ENCODE assay signal across 8 cellular contexts in the genomic region with DNA sequence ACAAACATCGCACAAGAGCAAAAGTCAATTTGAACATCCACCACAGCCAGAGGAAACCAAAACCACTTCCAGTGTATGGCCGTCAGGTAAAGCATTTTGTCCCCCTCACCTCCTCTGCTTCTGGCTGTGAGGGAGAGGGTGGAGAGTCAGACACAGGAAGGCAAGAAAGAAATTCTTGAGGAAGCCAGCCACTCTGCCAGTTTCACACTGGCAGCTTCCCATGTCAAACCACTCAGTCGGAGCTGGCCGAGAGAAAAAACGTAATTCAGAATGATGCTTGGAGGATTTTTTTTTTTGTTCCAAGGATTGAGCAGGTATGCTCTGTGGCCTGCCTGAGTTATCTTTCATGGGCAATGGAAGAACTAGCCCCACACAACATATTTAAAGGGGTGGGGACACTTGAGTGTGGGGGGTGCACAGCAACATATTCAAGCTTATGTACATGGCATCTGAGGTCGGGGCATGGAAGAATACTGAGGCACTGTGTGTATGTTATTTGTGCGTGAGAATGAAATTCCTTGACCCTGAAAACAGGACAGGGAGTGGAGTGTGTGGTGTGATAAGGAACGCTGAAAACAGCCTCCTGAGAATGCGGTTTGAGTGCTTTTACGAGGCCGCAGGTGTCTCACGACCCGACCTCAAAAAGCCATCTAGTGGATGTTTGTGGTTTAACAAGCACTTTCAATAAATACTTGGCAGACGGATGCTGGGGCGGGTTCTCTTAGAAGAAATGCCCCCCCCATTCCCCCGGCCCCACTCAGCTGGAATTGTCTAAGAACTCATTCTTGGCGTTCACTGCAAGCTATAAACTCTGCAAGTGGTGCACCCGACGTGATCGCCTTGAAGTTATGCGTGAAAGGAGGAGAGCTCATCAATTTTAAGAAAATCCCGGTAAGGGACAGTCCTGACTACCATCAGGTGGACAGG. TPM values are rescaled to one million over a fixed set of nuclear protein-coding genes. Genes with fewer than 3 reads are reported as not detected.
DNase-seq lines count a peak whose midpoint lies in the region; ATAC-seq, FAIRE-seq and TF ChIP-seq lines count a peak whose summit lies in the region.

No MANE protein-coding gene starts in this region.

- peak overlapping the region; percentile 80 for H3K4me3 Mint-ChIP-seq in activated B cell treated with CpG ODN at 0.5 μM for 24 hours

- no peaks in the 10 kb centered on the region for H3K36me3 ChIP-seq in BLaER1 treated with 17β-estradiol and CSF1 and Interleukin-3, amounts not matched to agents 10 nM and 100 nM
- H3K36me3 ChIP-seq in H7 (replicated peaks; ENCODE audit: control insufficient read depth, insufficient read depth, low read length): no peaks in the 10 kb centered on the region
- H3K36me3 ChIP-seq in HepG2 (replicated peaks in 1 of 2; ENCODE audit: control insufficient read depth in 1 of 2, insufficient read depth in 2 of 2, low read length in 2 of 2): no peaks in the 10 kb centered on the region

- TF ChIP-seq POLR2A in HepG2 (IDR thresholded peaks at IDR 0.05; ENCODE audit: insufficient read depth in 1 of 2, low read depth in 2 of 2, low read length in 2 of 2): no peak

- no peaks in the 10 kb centered on the region for H3K79me2 ChIP-seq in HepG2 (ENCODE audit: insufficient read depth, low read length)

- in situ Hi-C loops in HepG2 (cut with HindIII; ENCODE audit: extremely low pct_ligation_motif_present, low pct_unique_long_range_greater_than_20kb): no loop called here

- H3K9me3 Mint-ChIP-seq in activated B cell treated with CpG ODN at 0.5 μM for 24 hours: no peaks in the 10 kb centered on the region

- no peak overlapping the region for H2AFZ ChIP-seq in HepG2 (ENCODE audit: low read length)

- TF ChIP-seq EP300 in HepG2 (IDR thresholded peaks at IDR 0.05; ENCODE audit: low read depth in 2 of 2, low read length in 2 of 2) (no peak), HepG2 (CRISPR knock-in tag; IDR thresholded peaks at IDR 0.05; ENCODE audit: borderline replicate concordance) (no peak)

- no peak for FAIRE-seq in HepG2 (lab: Jason Lieb, UNC)

- H3K36me3 Mint-ChIP-seq in activated B cell treated with CpG ODN at 0.5 μM for 24 hours (ENCODE audit: low read depth): no peaks in the 10 kb centered on the region

- no peaks in the 10 kb centered on the region for H3K27me3 Mint-ChIP-seq in activated B cell treated with CpG ODN at 0.5 μM for 24 hours

- POLR2A ChIA-PET in activated B cell treated with CpG ODN at 0.5 μM for 24 hours (lab: Charles Lee): interaction anchor here (0.5 to 5.3 kb wide), 18 partner anchors 10 to 224 kb away, joined by 3 to 102 read pairs (median 6); a partner anchor contains a TSS
- POLR2A ChIA-PET in HepG2 (lab: Yijun Ruan, JAX): interaction anchor here (1.2 to 2.1 kb wide), 3 partner anchors 27 to 95 kb away, joined by 4 read pairs; a partner anchor contains a TSS

- ATAC-seq in activated B cell treated with CpG ODN at 0.5 μM for 24 hours (ENCODE audit: low read depth) (peak; percentile 35), HepG2 (peak; percentile 61), HG03159 (IDR thresholded peaks at IDR 0.05; ENCODE audit: unreplicated experiment) (no peak)

- DNase-seq in H7: peak; percentile 70
- DNase-seq in NCI-H2227 treated with DMSO at 0.1 percent for 48 hours (lab: John Stamatoyannopoulos, UW): peak; percentile 54
- peak; percentile 31 for DNase-seq in activated B cell treated with CpG ODN at 0.5 μM for 24 hours
- peak; percentile 70 for DNase-seq in cerebellum (ENCODE audit: low spot score)
- DNase-seq in HepG2 (ENCODE audit: low spot score): peak; percentile 69
- peak; percentile 29 to 42 (median 34) for DNase-seq in stimulated activated CD4-positive, alpha-beta T cell treated with anti-CD3 and anti-CD28 coated beads, TNF-alpha, amount 100 ng/mL, for 1 hour (ENCODE audit: low read depth in 3 of 3, low spot score in 1 of 3)

- peak overlapping the region; percentile 54 to 83 (median 79) for H3K4me2 ChIP-seq in BLaER1 treated with 17β-estradiol and CSF1 and Interleukin-3, amounts not matched to agents 10 nM and 100 nM
- H3K4me2 ChIP-seq in HepG2 (ENCODE audit: low read depth, low read length): peak overlapping the region; percentile 56

- intact Hi-C loops in activated B cell treated with CpG ODN at 0.5 μM for 24 hours (cut with micrococcal nuclease): loop anchor here (1.0 kb wide), 5 partner anchors 22 to 68 kb away; a partner anchor contains a TSS
- intact Hi-C loops in HepG2 (cut with micrococcal nuclease; ENCODE audit: unreplicated experiment): loop anchor here (1.0 kb wide), 2 partner anchors 33 to 65 kb away; no protein-coding TSS in a partner anchor

- peaks cover 6 to 24% (median 20%) of the 10 kb centered on the region in 10 experiments; a peak in 18 of 20 replicates for H3K4me1 ChIP-seq in BLaER1 treated with 17β-estradiol and CSF1 and Interleukin-3, amounts not matched to agents 10 nM and 100 nM
- H3K4me1 ChIP-seq in HepG2 (ENCODE audit: insufficient read depth, low read length): peaks cover 5% of the 10 kb centered on the region; the same call in 1 of the 2 replicates

- H3K4me1 Mint-ChIP-seq in activated B cell treated with CpG ODN at 0.5 μM for 24 hours: peaks cover 35% of the 10 kb centered on the region

- no peak overlapping the region for H3K27ac ChIP-seq in BLaER1 treated with 17β-estradiol and CSF1 and Interleukin-3, amounts not matched to agents 10 nM and 100 nM
- no peak overlapping the region for H3K27ac ChIP-seq in HepG2 (ENCODE audit: extremely low read length, insufficient read depth, low read length)

- no peak for TF ChIP-seq CTCF in activated B cell treated with CpG ODN at 0.5 μM for 24 hours (IDR thresholded peaks at IDR 0.05)
- TF ChIP-seq CTCF in HepG2 (CRISPR knock-in tag; IDR thresholded peaks at IDR 0.05): peak; percentile 83

- H3K27me3 ChIP-seq in BLaER1 treated with 17β-estradiol and CSF1 and Interleukin-3, amounts not matched to agents 10 nM and 100 nM: no peaks in the 10 kb centered on the region
- H3K27me3 ChIP-seq in H7 (ENCODE audit: control insufficient read depth, insufficient read depth, low read length): no peaks in the 10 kb centered on the region
- peaks cover 0 to 40% of the 10 kb centered on the region in 2 experiments; a peak in 2 of 5 replicates for H3K27me3 ChIP-seq in HepG2 (ENCODE audit: control insufficient read depth in 1 of 2, insufficient read depth in 2 of 2, low read length in 2 of 2)

- H3K9ac ChIP-seq in BLaER1 treated with 17β-estradiol and CSF1 and Interleukin-3, amounts not matched to agents 10 nM and 100 nM: peak overlapping the region in 2 of 11 experiments; percentile 0 to 20; a peak in 2 of 22 replicates
- H3K9ac ChIP-seq in HepG2 (ENCODE audit: insufficient read depth, low read depth, low read length): no peak overlapping the region

- CTCF ChIA-PET in activated B cell treated with CpG ODN at 0.5 μM for 24 hours (lab: Charles Lee): interaction anchor here (0.8 to 2.6 kb wide), 13 partner anchors 13 to 184 kb away, joined by 3 to 19 read pairs (median 6); a partner anchor contains a TSS
- CTCF ChIA-PET in HepG2 (lab: Yijun Ruan, JAX; ENCODE audit: low intra/inter-chr PET ratio, low total read pairs): interaction anchor here (0.8 to 3.7 kb wide), 2 partner anchors 45 to 64 kb away, joined by 3 to 37 read pairs; no protein-coding TSS in a partner anchor

- peak overlapping the region; percentile 92 for H3K27ac Mint-ChIP-seq in activated B cell treated with CpG ODN at 0.5 μM for 24 hours

- no peaks in the 10 kb centered on the region for H3K9me3 ChIP-seq in BLaER1 treated with 17β-estradiol and CSF1 and Interleukin-3, amounts not matched to agents 10 nM and 100 nM (replicated peaks in 1 of 11)
- no peaks in the 10 kb centered on the region for H3K9me3 ChIP-seq in HepG2 (ENCODE audit: low read length)

- peak; percentile 59; the same call in 1 of the 2 replicates for TF ChIP-seq RAD21 in HepG2 (CRISPR knock-in tag; IDR thresholded peaks at IDR 0.05)

- no TSS peak for BruUV-seq in HepG2 (replicated peaks; lab: Mats Ljungman, UMichigan)

- no peaks in the 10 kb centered on the region for H4K20me1 ChIP-seq in BLaER1 treated with 17β-estradiol and CSF1 and Interleukin-3, amounts not matched to agents 10 nM and 100 nM
- H4K20me1 ChIP-seq in HepG2 (ENCODE audit: insufficient read depth, low read length): no peaks in the 10 kb centered on the region

- WGBS in HepG2 (ENCODE audit: low lambda C conversion rate): 14% methylated on average over 22 of the region's 22 CpGs

- H3K4me3 ChIP-seq in BLaER1 treated with 17β-estradiol and CSF1 and Interleukin-3, amounts not matched to agents 10 nM and 100 nM: peak overlapping the region in 5 of 10 experiments; percentile 13 to 45 (median 34); a peak in 7 of 20 replicates
- no peak overlapping the region for H3K4me3 ChIP-seq in H7 (ENCODE audit: insufficient read depth, low read depth, low read length)
- H3K4me3 ChIP-seq in HepG2 (replicated peaks in 1 of 3; ENCODE audit: insufficient read depth in 1 of 3, low read depth in 2 of 3, low read length in 3 of 3): 0 out of 6 replicates have a peak overlapping the region, but pooled peaks of 1 of the 3 experiments have one; percentile 6

RNA-seq across cellular contexts. Expression of a gene that starts 22.3 kb away (rescaled TPM):
- 79.8 and 91.2 TPM in 2 replicates for total RNA-seq in H7 (2014; rRNA removed; shearing (Covaris generic))
- total RNA-seq in activated B cell treated with CpG ODN at 0.5 μM for 24 hours (82.5 and 85.4 TPM in 2 replicates), cerebellum (15.1 TPM), HepG2 (2016; rRNA removed; fragmentation: Illumina TruSeq; extraction: Trizol) (48.9 and 49.4 TPM in 2 replicates)
- 9.4 and 11.8 TPM in 2 replicates for total RNA-seq in HepG2 (2016; cell fraction: cytosol; rRNA removed; fragmentation: Illumina TruSeq; extraction: Trizol; ENCODE audit: low read depth)
- 39.5 and 51.1 TPM in 2 replicates for total RNA-seq in HepG2 (2016; cell fraction: insoluble cytoplasmic fraction; rRNA removed; fragmentation: Illumina TruSeq; extraction: Trizol)
- 35.4 and 40.7 TPM in 2 replicates for total RNA-seq in HepG2 (2016; cell fraction: membrane; rRNA removed; fragmentation: Illumina TruSeq; extraction: Trizol)
- total RNA-seq in HepG2 (2016; cell fraction: nucleus; rRNA removed; fragmentation: Illumina TruSeq; extraction: Trizol): 28.1 and 35.0 TPM in 2 replicates
- 21.5 and 21.8 TPM in 2 replicates for polyA plus RNA-seq in HepG2 (2011; rRNA removed)
- 8.9 and 9.8 TPM in 2 replicates for polyA plus RNA-seq in HepG2 (2011; cell fraction: cytosol; rRNA removed)
- polyA plus RNA-seq in HepG2 (2011; cell fraction: nucleus; rRNA removed): 37.6 and 42.8 TPM in 2 replicates
- polyA plus RNA-seq in HepG2 (2012): 28.0 and 40.6 TPM in 2 replicates
- polyA plus RNA-seq in HepG2 (2016; cell fraction: cytosol; fragmentation: Illumina TruSeq; extraction: Trizol; ENCODE audit: low read depth): 9.5 and 11.3 TPM in 2 replicates
- polyA plus RNA-seq in HepG2 (2016; cell fraction: insoluble cytoplasmic fraction; fragmentation: Illumina TruSeq; extraction: Trizol; ENCODE audit: low read depth): 46.2 and 62.5 TPM in 2 replicates
- polyA plus RNA-seq in HepG2 (2016; cell fraction: membrane; fragmentation: Illumina TruSeq; extraction: Trizol; ENCODE audit: low read depth): 27.7 and 31.8 TPM in 2 replicates
- polyA plus RNA-seq in HepG2 (2016; cell fraction: nucleus; fragmentation: Illumina TruSeq; extraction: Trizol; ENCODE audit: insufficient read depth, low read depth): 75.8 and 76.6 TPM in 2 replicates
- 15.6 and 16.1 TPM in 2 replicates for polyA minus RNA-seq in HepG2 (2011; rRNA and poly(A)+ RNA removed; ENCODE audit: low replicate concordance)
- polyA minus RNA-seq in HepG2 (2011; cell fraction: cytosol; rRNA and poly(A)+ RNA removed): 7.0 and 9.3 TPM in 2 replicates
- polyA minus RNA-seq in HepG2 (2011; cell fraction: nucleus; rRNA and poly(A)+ RNA removed): 10.8 and 15.5 TPM in 2 replicates

RNA-seq across cellular contexts. Expression of a gene that starts 27.5 kb away (rescaled TPM):
- 11.6 and 14.9 TPM in 2 replicates for total RNA-seq in H7 (2014; rRNA removed; shearing (Covaris generic))
- total RNA-seq in activated B cell treated with CpG ODN at 0.5 μM for 24 hours: 31.6 and 31.8 TPM in 2 replicates
- 17.7 TPM for total RNA-seq in cerebellum
- 6.6 and 8.0 TPM in 2 replicates for total RNA-seq in HepG2 (2016; rRNA removed; fragmentation: Illumina TruSeq; extraction: Trizol)
- total RNA-seq in HepG2 (2016; cell fraction: cytosol; rRNA removed; fragmentation: Illumina TruSeq; extraction: Trizol; ENCODE audit: low read depth): 2.3 and 2.6 TPM in 2 replicates
- 5.5 and 8.7 TPM in 2 replicates for total RNA-seq in HepG2 (2016; cell fraction: insoluble cytoplasmic fraction; rRNA removed; fragmentation: Illumina TruSeq; extraction: Trizol)
- 7.1 and 7.2 TPM in 2 replicates for total RNA-seq in HepG2 (2016; cell fraction: membrane; rRNA removed; fragmentation: Illumina TruSeq; extraction: Trizol)
- total RNA-seq in HepG2 (2016; cell fraction: nucleus; rRNA removed; fragmentation: Illumina TruSeq; extraction: Trizol): 5.7 and 6.4 TPM in 2 replicates
- polyA plus RNA-seq in HepG2 (2011; rRNA removed): 10.6 and 13.4 TPM in 2 replicates
- 8.3 and 11.3 TPM in 2 replicates for polyA plus RNA-seq in HepG2 (2011; cell fraction: cytosol; rRNA removed)
- polyA plus RNA-seq in HepG2 (2011; cell fraction: nucleus; rRNA removed): 21.6 and 22.3 TPM in 2 replicates
- polyA plus RNA-seq in HepG2 (2012): 7.0 and 7.7 TPM in 2 replicates
- 1.6 and 1.7 TPM in 2 replicates for polyA plus RNA-seq in HepG2 (2016; cell fraction: cytosol; fragmentation: Illumina TruSeq; extraction: Trizol; ENCODE audit: low read depth)
- polyA plus RNA-seq in HepG2 (2016; cell fraction: insoluble cytoplasmic fraction; fragmentation: Illumina TruSeq; extraction: Trizol; ENCODE audit: low read depth): 6.1 and 6.4 TPM in 2 replicates
- polyA plus RNA-seq in HepG2 (2016; cell fraction: membrane; fragmentation: Illumina TruSeq; extraction: Trizol; ENCODE audit: low read depth): 5.8 and 6.0 TPM in 2 replicates
- polyA plus RNA-seq in HepG2 (2016; cell fraction: nucleus; fragmentation: Illumina TruSeq; extraction: Trizol; ENCODE audit: insufficient read depth, low read depth): 12.9 TPM in 2 replicates
- polyA minus RNA-seq in HepG2 (2011; rRNA and poly(A)+ RNA removed; ENCODE audit: low replicate concordance): 17.5 and 28.0 TPM in 2 replicates
- polyA minus RNA-seq in HepG2 (2011; cell fraction: cytosol; rRNA and poly(A)+ RNA removed): 5.7 and 6.2 TPM in 2 replicates
- 7.8 and 9.8 TPM in 2 replicates for polyA minus RNA-seq in HepG2 (2011; cell fraction: nucleus; rRNA and poly(A)+ RNA removed)

RNA-seq across cellular contexts. Expression of a gene that starts 31.2 kb away (rescaled TPM):
- 27.9 and 30.6 TPM in 2 replicates for total RNA-seq in H7 (2014; rRNA removed; shearing (Covaris generic))
- total RNA-seq in activated B cell treated with CpG ODN at 0.5 μM for 24 hours: 319 and 350 TPM in 2 replicates
- total RNA-seq in cerebellum: 22.0 TPM
- total RNA-seq in HepG2 (2016; rRNA removed; fragmentation: Illumina TruSeq; extraction: Trizol): 16.4 and 32.3 TPM in 2 replicates
- total RNA-seq in HepG2 (2016; cell fraction: cytosol; rRNA removed; fragmentation: Illumina TruSeq; extraction: Trizol; ENCODE audit: low read depth): 3.4 and 4.1 TPM in 2 replicates
- total RNA-seq in HepG2 (2016; cell fraction: insoluble cytoplasmic fraction; rRNA removed; fragmentation: Illumina TruSeq; extraction: Trizol): 13.6 and 35.0 TPM in 2 replicates
- 11.4 and 11.8 TPM in 2 replicates for total RNA-seq in HepG2 (2016; cell fraction: membrane; rRNA removed; fragmentation: Illumina TruSeq; extraction: Trizol)
- total RNA-seq in HepG2 (2016; cell fraction: nucleus; rRNA removed; fragmentation: Illumina TruSeq; extraction: Trizol): 44.6 and 52.1 TPM in 2 replicates
- 27.4 and 34.1 TPM in 2 replicates for polyA plus RNA-seq in HepG2 (2011; rRNA removed)
- polyA plus RNA-seq in HepG2 (2011; cell fraction: cytosol; rRNA removed): 14.8 and 18.3 TPM in 2 replicates
- polyA plus RNA-seq in HepG2 (2011; cell fraction: nucleus; rRNA removed): 62.2 and 64.2 TPM in 2 replicates
- polyA plus RNA-seq in HepG2 (2012): 21.4 and 27.7 TPM in 2 replicates
- 3.1 and 3.4 TPM in 2 replicates for polyA plus RNA-seq in HepG2 (2016; cell fraction: cytosol; fragmentation: Illumina TruSeq; extraction: Trizol; ENCODE audit: low read depth)
- 15.2 and 22.3 TPM in 2 replicates for polyA plus RNA-seq in HepG2 (2016; cell fraction: insoluble cytoplasmic fraction; fragmentation: Illumina TruSeq; extraction: Trizol; ENCODE audit: low read depth)
- 9.3 and 9.6 TPM in 2 replicates for polyA plus RNA-seq in HepG2 (2016; cell fraction: membrane; fragmentation: Illumina TruSeq; extraction: Trizol; ENCODE audit: low read depth)
- 88.3 and 92.5 TPM in 2 replicates for polyA plus RNA-seq in HepG2 (2016; cell fraction: nucleus; fragmentation: Illumina TruSeq; extraction: Trizol; ENCODE audit: insufficient read depth, low read depth)
- polyA minus RNA-seq in HepG2 (2011; rRNA and poly(A)+ RNA removed; ENCODE audit: low replicate concordance): 44.2 and 51.1 TPM in 2 replicates
- 23.7 and 33.9 TPM in 2 replicates for polyA minus RNA-seq in HepG2 (2011; cell fraction: cytosol; rRNA and poly(A)+ RNA removed)
- 18.7 and 22.5 TPM in 2 replicates for polyA minus RNA-seq in HepG2 (2011; cell fraction: nucleus; rRNA and poly(A)+ RNA removed)

RNA-seq across cellular contexts. Expression of a gene that starts 46.3 kb away (rescaled TPM):
- 43.4 and 53.3 TPM in 2 replicates for total RNA-seq in H7 (2014; rRNA removed; shearing (Covaris generic))
- total RNA-seq in activated B cell treated with CpG ODN at 0.5 μM for 24 hours (54.7 and 66.5 TPM in 2 replicates), cerebellum (25.3 TPM), HepG2 (2016; rRNA removed; fragmentation: Illumina TruSeq; extraction: Trizol) (16.5 and 22.9 TPM in 2 replicates)
- 5.6 and 5.8 TPM in 2 replicates for total RNA-seq in HepG2 (2016; cell fraction: cytosol; rRNA removed; fragmentation: Illumina TruSeq; extraction: Trizol; ENCODE audit: low read depth)
- 14.4 and 22.0 TPM in 2 replicates for total RNA-seq in HepG2 (2016; cell fraction: insoluble cytoplasmic fraction; rRNA removed; fragmentation: Illumina TruSeq; extraction: Trizol)
- 14.1 and 14.8 TPM in 2 replicates for total RNA-seq in HepG2 (2016; cell fraction: membrane; rRNA removed; fragmentation: Illumina TruSeq; extraction: Trizol)
- 21.1 and 24.8 TPM in 2 replicates for total RNA-seq in HepG2 (2016; cell fraction: nucleus; rRNA removed; fragmentation: Illumina TruSeq; extraction: Trizol)
- polyA plus RNA-seq in HepG2 (2011; rRNA removed): 47.4 and 55.8 TPM in 2 replicates
- 24.1 and 32.5 TPM in 2 replicates for polyA plus RNA-seq in HepG2 (2011; cell fraction: cytosol; rRNA removed)
- 260 and 280 TPM in 2 replicates for polyA plus RNA-seq in HepG2 (2011; cell fraction: nucleus; rRNA removed)
- 33.1 and 35.4 TPM in 2 replicates for polyA plus RNA-seq in HepG2 (2012)
- 4.2 and 4.6 TPM in 2 replicates for polyA plus RNA-seq in HepG2 (2016; cell fraction: cytosol; fragmentation: Illumina TruSeq; extraction: Trizol; ENCODE audit: low read depth)
- polyA plus RNA-seq in HepG2 (2016; cell fraction: insoluble cytoplasmic fraction; fragmentation: Illumina TruSeq; extraction: Trizol; ENCODE audit: low read depth): 12.1 and 14.6 TPM in 2 replicates
- polyA plus RNA-seq in HepG2 (2016; cell fraction: membrane; fragmentation: Illumina TruSeq; extraction: Trizol; ENCODE audit: low read depth): 9.4 and 10.4 TPM in 2 replicates
- polyA plus RNA-seq in HepG2 (2016; cell fraction: nucleus; fragmentation: Illumina TruSeq; extraction: Trizol; ENCODE audit: insufficient read depth, low read depth): 53.5 and 54.5 TPM in 2 replicates
- polyA minus RNA-seq in HepG2 (2011; rRNA and poly(A)+ RNA removed; ENCODE audit: low replicate concordance): 47.5 and 84.0 TPM in 2 replicates
- polyA minus RNA-seq in HepG2 (2011; cell fraction: cytosol; rRNA and poly(A)+ RNA removed): 16.0 and 18.0 TPM in 2 replicates
- polyA minus RNA-seq in HepG2 (2011; cell fraction: nucleus; rRNA and poly(A)+ RNA removed): 45.7 and 51.1 TPM in 2 replicates

RNA-seq across cellular contexts. Expression of a gene that starts 46.6 kb away (rescaled TPM):
- total RNA-seq in H7 (2014; rRNA removed; shearing (Covaris generic)): 101 and 113 TPM in 2 replicates
- 1.9 and 2.2 TPM in 2 replicates for total RNA-seq in activated B cell treated with CpG ODN at 0.5 μM for 24 hours
- total RNA-seq in cerebellum: 12.3 TPM
- 45.5 and 47.6 TPM in 2 replicates for total RNA-seq in HepG2 (2016; rRNA removed; fragmentation: Illumina TruSeq; extraction: Trizol)
- 7.7 and 8.2 TPM in 2 replicates for total RNA-seq in HepG2 (2016; cell fraction: cytosol; rRNA removed; fragmentation: Illumina TruSeq; extraction: Trizol; ENCODE audit: low read depth)
- 43.2 and 48.8 TPM in 2 replicates for total RNA-seq in HepG2 (2016; cell fraction: insoluble cytoplasmic fraction; rRNA removed; fragmentation: Illumina TruSeq; extraction: Trizol)
- 18.6 and 22.9 TPM in 2 replicates for total RNA-seq in HepG2 (2016; cell fraction: membrane; rRNA removed; fragmentation: Illumina TruSeq; extraction: Trizol)
- total RNA-seq in HepG2 (2016; cell fraction: nucleus; rRNA removed; fragmentation: Illumina TruSeq; extraction: Trizol): 40.9 and 44.4 TPM in 2 replicates
- polyA plus RNA-seq in HepG2 (2011; rRNA removed): 20.4 and 25.0 TPM in 2 replicates
- polyA plus RNA-seq in HepG2 (2011; cell fraction: cytosol; rRNA removed): 12.6 and 23.6 TPM in 2 replicates
- 42.5 and 71.9 TPM in 2 replicates for polyA plus RNA-seq in HepG2 (2011; cell fraction: nucleus; rRNA removed)
- polyA plus RNA-seq in HepG2 (2012): 13.7 and 21.2 TPM in 2 replicates
- polyA plus RNA-seq in HepG2 (2016; cell fraction: cytosol; fragmentation: Illumina TruSeq; extraction: Trizol; ENCODE audit: low read depth): 3.3 and 3.9 TPM in 2 replicates
- polyA plus RNA-seq in HepG2 (2016; cell fraction: insoluble cytoplasmic fraction; fragmentation: Illumina TruSeq; extraction: Trizol; ENCODE audit: low read depth): 50.9 and 58.4 TPM in 2 replicates
- 6.2 and 7.1 TPM in 2 replicates for polyA plus RNA-seq in HepG2 (2016; cell fraction: membrane; fragmentation: Illumina TruSeq; extraction: Trizol; ENCODE audit: low read depth)
- polyA plus RNA-seq in HepG2 (2016; cell fraction: nucleus; fragmentation: Illumina TruSeq; extraction: Trizol; ENCODE audit: insufficient read depth, low read depth): 83.2 and 93.0 TPM in 2 replicates
- polyA minus RNA-seq in HepG2 (2011; rRNA and poly(A)+ RNA removed; ENCODE audit: low replicate concordance): 36.0 and 106 TPM in 2 replicates
- 8.9 and 14.8 TPM in 2 replicates for polyA minus RNA-seq in HepG2 (2011; cell fraction: cytosol; rRNA and poly(A)+ RNA removed)
- 35.4 and 47.3 TPM in 2 replicates for polyA minus RNA-seq in HepG2 (2011; cell fraction: nucleus; rRNA and poly(A)+ RNA removed)
